Comparison of ENCODE assay signal across 8 cellular contexts in the genomic region with DNA sequence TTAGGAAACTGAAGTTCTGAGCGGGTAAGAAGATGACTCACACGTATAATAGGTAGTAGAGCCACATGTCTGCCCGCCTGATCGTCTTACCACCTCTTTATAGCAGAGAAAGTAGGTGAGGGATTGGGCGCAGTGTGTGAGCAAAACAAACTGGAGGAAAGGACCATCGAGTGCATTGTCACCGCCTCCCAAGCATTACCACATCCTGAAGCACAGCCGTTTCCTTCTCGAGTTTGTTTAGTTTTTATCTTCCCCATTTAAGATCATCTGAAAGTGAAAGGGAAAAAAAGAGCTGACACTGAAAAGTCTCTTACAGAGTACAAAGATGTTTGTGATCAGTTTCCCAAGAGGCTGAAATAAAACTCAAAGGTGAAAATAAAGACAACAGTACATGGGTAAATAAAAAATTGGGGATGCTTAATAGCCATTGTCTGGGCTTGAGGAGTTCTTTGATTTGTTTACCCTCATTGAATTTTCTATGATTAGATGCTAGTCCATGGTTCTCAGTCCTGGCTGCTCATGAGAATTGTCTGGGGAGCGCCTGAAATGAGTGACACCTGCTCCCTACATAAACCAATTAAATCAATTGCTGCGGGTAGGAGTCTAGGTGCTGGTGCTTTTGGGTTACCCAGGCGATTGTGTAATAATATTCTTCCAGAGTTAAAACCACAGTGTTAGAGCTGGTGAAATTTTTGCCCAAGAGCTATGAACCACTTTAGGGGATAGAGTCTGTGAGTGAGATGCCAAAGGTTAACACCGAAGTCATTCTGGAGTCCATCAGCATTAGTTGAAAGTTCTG. TPM values are rescaled to one million over a fixed set of nuclear protein-coding genes. Genes with fewer than 3 reads are reported as not detected.
DNase-seq lines count a peak whose midpoint lies in the region; ATAC-seq and TF ChIP-seq lines count a peak whose summit lies in the region.

No MANE protein-coding gene starts in this region.

- H3K9ac ChIP-seq in GM23248: no peak overlapping the region

- H3K9me2 ChIP-seq in GM23248 (ENCODE audit: insufficient read depth): no peaks in the 10 kb centered on the region

- H3K36me3 ChIP-seq in GM23248 (ENCODE audit: low read depth): no peaks in the 10 kb centered on the region
- H3K36me3 ChIP-seq in BE2C: no peaks in the 10 kb centered on the region

- WGBS in GM23248 (ENCODE audit: low coverage in 1 of 2, low lambda C conversion rate in 2 of 2, missing lambda C conversion rate in 2 of 2), 2 experiments: 93 to 94% methylated on average over 13 of the region's 13 CpGs

- no peak overlapping the region for H3K27ac ChIP-seq in GM23248

- H3K4me3 ChIP-seq in NB4 (ENCODE audit: low read depth, low read length): peak overlapping the region; percentile 51
- no peak overlapping the region for H3K4me3 ChIP-seq in GM23248
- no peak overlapping the region for H3K4me3 ChIP-seq in BE2C (ENCODE audit: low read depth, low read length)

- in situ Hi-C loops in GM13977 (cut with MboI; ENCODE audit: low pct_unique_long_range_greater_than_20kb, low sequenced_read_pairs, unreplicated experiment) (no loop called here), GM23248 (cut with MboI) (no loop called here)

- TF ChIP-seq POLR2A in NB4 (IDR thresholded peaks at IDR 0.05; ENCODE audit: extremely low read depth, insufficient read length): no peak

- DNase-seq in GM13977 (ENCODE audit: low spot score) (peak; percentile 54), NB4 (ENCODE audit: low read depth) (peak; percentile 83), dermis blood vessel endothelial cell (peak; percentile 12), GM23248 (no peak), BE2C (no peak)
- DNase-seq in activated CD4-positive, CD25-positive, alpha-beta regulatory T cell treated with anti-CD3 and anti-CD28 coated beads, Interleukin-2, amount 50 U/mL, for 16 hours (ENCODE audit: low read depth, low spot score): peak; percentile 48
- peak; percentile 75 for DNase-seq in stimulated activated CD4-positive, alpha-beta T cell treated with anti-CD3 and anti-CD28 coated beads, Interleukin-1b, Interleukin-23, amount 100 ng/mL, for 48 hours

- no peaks in the 10 kb centered on the region for H3K79me2 ChIP-seq in GM23248 (ENCODE audit: insufficient read depth)

- TF ChIP-seq CTCF in GM13977 (IDR thresholded peaks at IDR 0.05; ENCODE audit: extremely low read depth, insufficient read depth, missing control alignments) (no peak), NB4 (IDR thresholded peaks at IDR 0.05; ENCODE audit: low read depth, low read length) (no peak), BE2C (IDR thresholded peaks at IDR 0.05; ENCODE audit: low read depth, low read length) (no peak)

- H3K4me1 ChIP-seq in GM23248 (ENCODE audit: insufficient read depth) (no peaks in the 10 kb centered on the region), BE2C (no peaks in the 10 kb centered on the region)

- no peaks in the 10 kb centered on the region for H3F3A ChIP-seq in GM23248 (ENCODE audit: insufficient read depth)

- no peaks in the 10 kb centered on the region for H4K20me1 ChIP-seq in GM23248 (ENCODE audit: insufficient read depth)

- ATAC-seq in HG02588 (IDR thresholded peaks at IDR 0.05; ENCODE audit: unreplicated experiment): peak; percentile 87

- H3K4me2 ChIP-seq in GM23248 (ENCODE audit: unreplicated experiment): no peak overlapping the region

- H3K27me3 ChIP-seq in GM23248 (replicated peaks; ENCODE audit: insufficient read depth): no peaks in the 10 kb centered on the region
- no peaks in the 10 kb centered on the region for H3K27me3 ChIP-seq in BE2C

- H3K9me3 ChIP-seq in GM23248 (ENCODE audit: low read depth) (no peaks in the 10 kb centered on the region), BE2C (no peaks in the 10 kb centered on the region)

- no peak overlapping the region for H2AFZ ChIP-seq in GM23248

RNA-seq across cellular contexts. Expression of a gene that starts 15.0 kb away (rescaled TPM):
- 7.3 and 8.6 TPM in 2 replicates for total RNA-seq in dermis blood vessel endothelial cell
- total RNA-seq in GM23248 (2014; rRNA removed; shearing (Covaris generic)): 7.0 and 8.7 TPM in 2 replicates
- 5.8 and 6.6 TPM in 2 replicates for polyA plus RNA-seq in GM23248 (2016; fragmentation: Nextera tagmentation; extraction: Ambion mirVana)
- polyA plus RNA-seq in BE2C (2012; ENCODE audit: insufficient read depth, insufficient read length, low read depth): 2.1 TPM

Comparison
In these comparisons a context has a peak if more than half of its experiments do, and no peak if none do; other contexts are left out.
1. DNase-seq: peak in GM13977 (single experiment), NB4 (single experiment), activated CD4-positive, CD25-positive, alpha-beta regulatory T cell treated with anti-CD3 and anti-CD28 coated beads, Interleukin-2, amount 50 U/mL, for 16 hours (single experiment), dermis blood vessel endothelial cell (single experiment) and stimulated activated CD4-positive, alpha-beta T cell treated with anti-CD3 and anti-CD28 coated beads, Interleukin-1b, Interleukin-23, amount 100 ng/mL, for 48 hours (single experiment); none in GM23248 (single experiment) and BE2C (single experiment).